19 cellular contexts compared by ENCODE assay signal in genomic region chr3:136920904-136921649, GRCh38. TPM values are rescaled to one million over a fixed set of nuclear protein-coding genes. Genes with fewer than 3 reads are reported as not detected.
A peak's percentile ranks its signal among the peaks of the same experiment; 100 is the strongest.
DNase-seq lines count a peak whose midpoint lies in the region; ATAC-seq and TF ChIP-seq lines count a peak whose summit lies in the region.
"Had no signal": no experiment of that assay in that cellular context is flagged by ENCODE, and none has a peak within 500 bp of the region (broad histone marks: within the 10 kb centered on the region; RNA-seq: fewer than 3 reads in every experiment).

No MANE protein-coding gene starts in this region.

- POLR2A ChIA-PET in naive thymus-derived CD8-positive, alpha-beta T cell (lab: Charles Lee), result no interaction called here
- POLR2A ChIA-PET in HEK293T (lab: Yijun Ruan, JAX), result no interaction called here

- peak overlapping the region; percentile 63 for H3K27ac Mint-ChIP-seq in activated CD4-positive, alpha-beta T cell treated with anti-CD3 and anti-CD28 coated beads, Interleukin-2, amount 10 ng/mL, durations not matched to agents 24 days and 14 days
- H3K27ac Mint-ChIP-seq in activated T-helper 2 cell treated with anti-CD3 and anti-CD28 coated beads, Interferon-gamma antibody, Interleukin-2, Interleukin-4, amounts not matched to agents 10 μg/mL and 5 μg/mL and 100 μg/mL, durations not matched to agents 14 hours and 24 hours and 36 hours, result peak overlapping the region; percentile 72
- peak overlapping the region in 9 of 10 donors; percentile 11 to 93 (median 77) for H3K27ac Mint-ChIP-seq in naive thymus-derived CD8-positive, alpha-beta T cell
- H3K27ac Mint-ChIP-seq: stimulated activated memory B cell treated with anti-CD40 and anti-IgM and Interleukin-4, amounts not matched to agents 10 μg/mL and 1 μg/mL and 100 μg/mL, for 72 hours had no signal

- H3K4me1 Mint-ChIP-seq in activated CD4-positive, alpha-beta T cell treated with anti-CD3 and anti-CD28 coated beads, Interleukin-2, amount 10 ng/mL, durations not matched to agents 24 days and 14 days, result peaks cover 46% of the 10 kb centered on the region
- peaks cover 59% of the 10 kb centered on the region for H3K4me1 Mint-ChIP-seq in activated T-helper 2 cell treated with anti-CD3 and anti-CD28 coated beads, Interferon-gamma antibody, Interleukin-2, Interleukin-4, amounts not matched to agents 10 μg/mL and 5 μg/mL and 100 μg/mL, durations not matched to agents 14 hours and 24 hours and 36 hours (ENCODE audit: low read depth)
- peaks cover 37 to 85% (median 76%) of the 10 kb centered on the region in 4 donors for H3K4me1 Mint-ChIP-seq in naive thymus-derived CD8-positive, alpha-beta T cell

- H3K36me3 Mint-ChIP-seq in activated CD4-positive, alpha-beta T cell treated with anti-CD3 and anti-CD28 coated beads, Interleukin-2, amount 10 ng/mL, durations not matched to agents 24 days and 14 days (ENCODE audit: low read depth), result peaks cover 20% of the 10 kb centered on the region
- peaks cover 29% of the 10 kb centered on the region for H3K36me3 Mint-ChIP-seq in activated T-helper 2 cell treated with anti-CD3 and anti-CD28 coated beads, Interferon-gamma antibody, Interleukin-2, Interleukin-4, amounts not matched to agents 10 μg/mL and 5 μg/mL and 100 μg/mL, durations not matched to agents 14 hours and 24 hours and 36 hours (ENCODE audit: low read depth)
- H3K36me3 Mint-ChIP-seq in naive thymus-derived CD8-positive, alpha-beta T cell, result peaks cover 0 to 6% (median 0%) of the 10 kb centered on the region in 3 donors

- peak overlapping the region; percentile 12 for H3K27ac ChIP-seq in KOPT-K1 (ENCODE audit: low read depth, low read length, poor library complexity, severe bottlenecking)
- H3K27ac ChIP-seq: hepatocyte, PC-9, tibial nerve had no signal

- ATAC-seq in naive thymus-derived CD8-positive, alpha-beta T cell, result no peak
- ATAC-seq in HG02678 (IDR thresholded peaks at IDR 0.05; ENCODE audit: unreplicated experiment), result no peak
- ATAC-seq: stimulated activated memory B cell treated with anti-CD40 and anti-IgM and Interleukin-4, amounts not matched to agents 10 μg/mL and 1 μg/mL and 100 μg/mL, for 72 hours had no signal

- no peak for DNase-seq in activated CD4-positive, alpha-beta T cell treated with anti-CD3 and anti-CD28 coated beads, Interleukin-2, amount 10 ng/mL, durations not matched to agents 24 days and 14 days
- no peak for DNase-seq in activated CD4-positive, alpha-beta T cell treated with anti-CD3 and anti-CD28 coated beads for 4 hours
- DNase-seq in activated T-helper 2 cell treated with anti-CD3 and anti-CD28 coated beads, Interferon-gamma antibody, Interleukin-2, Interleukin-4, amounts not matched to agents 10 μg/mL and 5 μg/mL and 100 μg/mL, durations not matched to agents 14 hours and 24 hours and 36 hours (ENCODE audit: low spot score), result no peak
- DNase-seq in naive thymus-derived CD8-positive, alpha-beta T cell, result no peak
- DNase-seq in anterior cingulate cortex (lab: John Stamatoyannopoulos, UW) (no peak), HEK293T (ENCODE audit: extremely low spot score) (no peak)
- DNase-seq: 8988T, BE2C, DMS 273 treated with DMSO at 0.1 percent for 48 hours, islet precursor cell, mesendoderm, NCI-H1436 treated with DMSO at 0.1 percent for 48 hours, NCI-H748 treated with DMSO at 0.1 percent for 48 hours, PC-9 had no signal

- intact Hi-C loops in activated CD4-positive, alpha-beta T cell treated with anti-CD3 and anti-CD28 coated beads, Interleukin-2, amount 10 ng/mL, durations not matched to agents 24 days and 14 days (cut with micrococcal nuclease), result loop anchor here (5.0 to 10.0 kb wide), 3 partner anchors 104 to 726 kb away; partner anchors contain the start of genes MSL2, SLC35G2 and STAG1
- intact Hi-C loops in activated T-helper 2 cell treated with anti-CD3 and anti-CD28 coated beads, Interferon-gamma antibody, Interleukin-2, Interleukin-4, amounts not matched to agents 10 μg/mL and 5 μg/mL and 100 μg/mL, durations not matched to agents 14 hours and 24 hours and 36 hours (cut with micrococcal nuclease), result loop anchor here (2.0 kb wide), 2 partner anchors 22 to 724 kb away; partner anchors contain the start of gene MSL2

- H3K9me3 ChIP-seq in KOPT-K1 (ENCODE audit: insufficient read depth, low read length, poor library complexity, severe bottlenecking), result no peaks in the 10 kb centered on the region
- H3K9me3 ChIP-seq: BE2C had no signal

- H3K4me3 Mint-ChIP-seq in activated CD4-positive, alpha-beta T cell treated with anti-CD3 and anti-CD28 coated beads, Interleukin-2, amount 10 ng/mL, durations not matched to agents 24 days and 14 days, result peak overlapping the region; percentile 54
- H3K4me3 Mint-ChIP-seq in activated T-helper 2 cell treated with anti-CD3 and anti-CD28 coated beads, Interferon-gamma antibody, Interleukin-2, Interleukin-4, amounts not matched to agents 10 μg/mL and 5 μg/mL and 100 μg/mL, durations not matched to agents 14 hours and 24 hours and 36 hours (ENCODE audit: low read depth), result no peak overlapping the region
- H3K4me3 Mint-ChIP-seq in naive thymus-derived CD8-positive, alpha-beta T cell, result peak overlapping the region in 8 of 10 donors; percentile 8 to 79 (median 46)
- H3K4me3 Mint-ChIP-seq: stimulated activated memory B cell treated with anti-CD40 and anti-IgM and Interleukin-4, amounts not matched to agents 10 μg/mL and 1 μg/mL and 100 μg/mL, for 72 hours had no signal

- CTCF ChIA-PET in HEK293T (lab: Yijun Ruan, JAX), result no interaction called here

- H3K9me3 Mint-ChIP-seq in activated CD4-positive, alpha-beta T cell treated with anti-CD3 and anti-CD28 coated beads, Interleukin-2, amount 10 ng/mL, durations not matched to agents 24 days and 14 days, result peaks cover 3% of the 10 kb centered on the region
- H3K9me3 Mint-ChIP-seq in activated T-helper 2 cell treated with anti-CD3 and anti-CD28 coated beads, Interferon-gamma antibody, Interleukin-2, Interleukin-4, amounts not matched to agents 10 μg/mL and 5 μg/mL and 100 μg/mL, durations not matched to agents 14 hours and 24 hours and 36 hours, result peaks cover 8% of the 10 kb centered on the region
- peaks cover 0 to 3% (median 0%) of the 10 kb centered on the region in 9 donors for H3K9me3 Mint-ChIP-seq in naive thymus-derived CD8-positive, alpha-beta T cell
- H3K9me3 Mint-ChIP-seq: stimulated activated memory B cell treated with anti-CD40 and anti-IgM and Interleukin-4, amounts not matched to agents 10 μg/mL and 1 μg/mL and 100 μg/mL, for 72 hours had no signal

- 0 out of 2 replicates have a peak, but pooled peaks cover 3% of the 10 kb centered on the region for H3K36me3 ChIP-seq in KOPT-K1 (ENCODE audit: insufficient read depth, low read length)
- H3K36me3 ChIP-seq: BE2C had no signal

- no peaks in the 10 kb centered on the region for H3K27me3 Mint-ChIP-seq in activated CD4-positive, alpha-beta T cell treated with anti-CD3 and anti-CD28 coated beads, Interleukin-2, amount 10 ng/mL, durations not matched to agents 24 days and 14 days
- H3K27me3 Mint-ChIP-seq in activated T-helper 2 cell treated with anti-CD3 and anti-CD28 coated beads, Interferon-gamma antibody, Interleukin-2, Interleukin-4, amounts not matched to agents 10 μg/mL and 5 μg/mL and 100 μg/mL, durations not matched to agents 14 hours and 24 hours and 36 hours (ENCODE audit: low read depth), result no peaks in the 10 kb centered on the region
- no peaks in the 10 kb centered on the region for H3K27me3 Mint-ChIP-seq in naive thymus-derived CD8-positive, alpha-beta T cell
- H3K27me3 Mint-ChIP-seq: stimulated activated memory B cell treated with anti-CD40 and anti-IgM and Interleukin-4, amounts not matched to agents 10 μg/mL and 1 μg/mL and 100 μg/mL, for 72 hours had no signal

TF ChIP-seq in HEK293T, 16 proteins besides CTCF, POLR2A, EP300 and RAD21:
- TF ChIP-seq ELF4 (IDR thresholded peaks at IDR 0.05), result no peak
- no peak for TF ChIP-seq FOXM1 (IDR thresholded peaks at IDR 0.05; ENCODE audit: borderline replicate concordance)
- TF ChIP-seq ARNT (IDR thresholded peaks at IDR 0.05), result no peak
- no peak for TF ChIP-seq BHLHE40 (IDR thresholded peaks at IDR 0.05; ENCODE audit: borderline replicate concordance)
- no peak for TF ChIP-seq LEF1 (IDR thresholded peaks at IDR 0.05; ENCODE audit: borderline replicate concordance)
- TF ChIP-seq CTBP1 (IDR thresholded peaks at IDR 0.05; ENCODE audit: borderline replicate concordance), result no peak
- no peak for TF ChIP-seq HDGF (IDR thresholded peaks at IDR 0.05; ENCODE audit: borderline replicate concordance)
- no peak for TF ChIP-seq SP1 (IDR thresholded peaks at IDR 0.05)
- TF ChIP-seq TARDBP (IDR thresholded peaks at IDR 0.05), result no peak
- TF ChIP-seq SUZ12 (IDR thresholded peaks at IDR 0.05), result no peak
- no peak for TF ChIP-seq L3MBTL2 (conservative IDR thresholded peaks at IDR 0.05)
- no peak for TF ChIP-seq NFRKB (IDR thresholded peaks at IDR 0.05)
- TF ChIP-seq FOXA1 (IDR thresholded peaks at IDR 0.05), result no peak
- TF ChIP-seq ZNF384 (IDR thresholded peaks at IDR 0.05), result no peak
- TF ChIP-seq FOXK2 (IDR thresholded peaks at IDR 0.05), result no peak
- no peak for TF ChIP-seq PKNOX1 (IDR thresholded peaks at IDR 0.05)

RNA-seq across cellular contexts. Expression of gene IL20RB, which starts 36.7 kb away (rescaled TPM):
- total RNA-seq in activated CD4-positive, alpha-beta T cell treated with anti-CD3 and anti-CD28 coated beads, Interleukin-2, amount 10 ng/mL, durations not matched to agents 24 days and 14 days, result 1.5 and 1.8 TPM in 2 replicates
- 1.3 TPM in 2 replicates for total RNA-seq in activated T-helper 2 cell treated with anti-CD3 and anti-CD28 coated beads, Interferon-gamma antibody, Interleukin-2, Interleukin-4, amounts not matched to agents 10 μg/mL and 5 μg/mL and 100 μg/mL, durations not matched to agents 14 hours and 24 hours and 36 hours
- total RNA-seq in naive thymus-derived CD8-positive, alpha-beta T cell, result 1 to 10 TPM; 3.6 to 3.9 TPM
- polyA plus RNA-seq in naive thymus-derived CD8-positive, alpha-beta T cell, result under 1 TPM in 1 of 3 donors, not detected in 2; 0.68 TPM

RNA-seq across cellular contexts. Expression of gene NCK1, which starts 59.1 kb away (rescaled TPM):
- total RNA-seq in activated CD4-positive, alpha-beta T cell treated with anti-CD3 and anti-CD28 coated beads, Interleukin-2, amount 10 ng/mL, durations not matched to agents 24 days and 14 days, result 34.7 and 35.3 TPM in 2 replicates
- 40.2 and 41.9 TPM in 2 replicates for total RNA-seq in activated T-helper 2 cell treated with anti-CD3 and anti-CD28 coated beads, Interferon-gamma antibody, Interleukin-2, Interleukin-4, amounts not matched to agents 10 μg/mL and 5 μg/mL and 100 μg/mL, durations not matched to agents 14 hours and 24 hours and 36 hours
- 10 to 100 TPM; 52.6 to 62.2 TPM for total RNA-seq in naive thymus-derived CD8-positive, alpha-beta T cell
- polyA plus RNA-seq in naive thymus-derived CD8-positive, alpha-beta T cell, result 10 to 100 TPM; 36.1 to 44.3 (median 37.7) TPM
